In the genomic region with DNA sequence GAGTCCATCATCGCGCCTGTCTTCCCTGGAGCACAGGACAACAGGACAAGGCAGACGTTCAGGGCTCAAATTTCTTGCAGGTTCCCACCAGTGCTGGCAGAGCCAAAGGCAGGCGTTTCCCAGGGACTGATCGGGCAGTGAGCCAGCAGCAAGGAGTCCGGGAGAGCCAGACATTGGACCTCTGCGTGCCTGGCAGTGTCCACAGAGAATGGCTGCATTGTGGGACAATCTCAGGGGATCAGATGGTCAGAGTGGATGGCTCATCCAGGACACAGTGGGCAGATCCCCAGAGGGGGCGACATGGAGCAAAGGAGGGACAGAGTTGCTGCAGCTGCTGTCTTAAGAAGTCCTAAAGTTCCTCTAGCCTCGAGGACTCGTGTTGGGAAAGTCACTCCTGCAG, we compare ENCODE assay signal across 8 cellular contexts. TPM values are rescaled to one million over a fixed set of nuclear protein-coding genes. Genes with fewer than 3 reads are reported as not detected.
A peak's percentile ranks its signal among the peaks of the same experiment; 100 is the strongest.
DNase-seq lines count a peak whose midpoint lies in the region; ATAC-seq and TF ChIP-seq lines count a peak whose summit lies in the region.

No MANE protein-coding gene starts in this region.

- POLR2A ChIA-PET in AG04449 (lab: Yijun Ruan, JAX) = no interaction called here

- peak overlapping the region; percentile 95 for H3K27ac ChIP-seq in suprapubic skin

- no peak for TF ChIP-seq EP300 in suprapubic skin (IDR thresholded peaks at IDR 0.05)

- intact Hi-C loops in left colon (cut with DNase I, micrococcal nuclease) = no loop called here

- H3K4me1 ChIP-seq in suprapubic skin = peaks cover 60% of the 10 kb centered on the region

- CTCF ChIA-PET in AG04449 (lab: Yijun Ruan, JAX) = interaction anchor here (0.7 to 1.6 kb wide), 4 partner anchors 11 to 109 kb away, joined by 3 to 6 read pairs (median 4); no protein-coding TSS in a partner anchor

- H3K4me3 ChIP-seq in AG04449 (ENCODE audit: low read depth, low read length) (no peak overlapping the region), suprapubic skin (no peak overlapping the region)

- ATAC-seq in left colon = peak; percentile 2
- ATAC-seq in GM21717 (IDR thresholded peaks at IDR 0.05; ENCODE audit: unreplicated experiment) = no peak
- no peak for ATAC-seq in GM21526 (IDR thresholded peaks at IDR 0.05; ENCODE audit: low FRiP score, unreplicated experiment)

- DNase-seq in AG04449 (ENCODE audit: low read depth, low spot score) = no peak
- DNase-seq in G401 (ENCODE audit: low spot score) = peak; percentile 47
- peak; percentile 58 for DNase-seq in OCI-M1 (lab: John Stamatoyannopoulos, UW)
- peak; percentile 13 for DNase-seq in central memory CD4-positive, alpha-beta T cell
- DNase-seq in left colon = peak; percentile 76 to 78
- DNase-seq in suprapubic skin (ENCODE audit: low spot score in 2 of 2) = no peak

- peaks cover 44% of the 10 kb centered on the region for H3K36me3 ChIP-seq in suprapubic skin

- no peaks in the 10 kb centered on the region for H3K9me3 ChIP-seq in suprapubic skin

- TF ChIP-seq POLR2A in suprapubic skin (IDR thresholded peaks at IDR 0.05) = no peak

- in situ Hi-C loops in G401 (cut with HindIII; ENCODE audit: low sequenced_read_pairs) = no loop called here

- no peaks in the 10 kb centered on the region for H3K27me3 ChIP-seq in suprapubic skin

- TF ChIP-seq CTCF in AG04449 (IDR thresholded peaks at IDR 0.05; ENCODE audit: insufficient read depth, low read length, missing control alignments) (peak; percentile 65), suprapubic skin (IDR thresholded peaks at IDR 0.05) (peak; percentile 7 to 47)

- WGBS in suprapubic skin = 47% methylated on average over 10 of the region's 10 CpGs

RNA-seq across cellular contexts. Expression of gene TMEM63A, which starts 4.6 kb away (rescaled TPM):
- 1.8 and 2.2 TPM in 2 replicates for total RNA-seq in G401 (2014; rRNA removed; shearing (Covaris generic))
- 100 to 1,000 TPM; 108 to 196 TPM for total RNA-seq in left colon
- 100 to 1,000 TPM in 1 of 4 donors, 10 to 100 TPM in 3; 32.6 to 162 (median 48.9) TPM for total RNA-seq in suprapubic skin

RNA-seq across cellular contexts. Expression of gene LEFTY1, which starts 11.4 kb away (rescaled TPM):
- total RNA-seq in G401 (2014; rRNA removed; shearing (Covaris generic)) = not detected in 2 replicates
- 100 to 1,000 TPM; 106 to 385 TPM for total RNA-seq in left colon
- total RNA-seq in suprapubic skin = not detected

RNA-seq across cellular contexts. Expression of gene PYCR2, which starts 46.5 kb away (rescaled TPM):
- 87.3 and 125 TPM in 2 replicates for total RNA-seq in G401 (2014; rRNA removed; shearing (Covaris generic))
- total RNA-seq in left colon = 10 to 100 TPM; 34.8 to 42.3 TPM
- 10 to 100 TPM; 28.8 to 53.8 (median 43.3) TPM for total RNA-seq in suprapubic skin

Comparison
In these comparisons a context has a peak if more than half of its experiments do, and no peak if none do; other contexts are left out.
1. DNase-seq: peak in G401 (single experiment), OCI-M1 (single experiment), central memory CD4-positive, alpha-beta T cell (single experiment) and left colon (2 of 2); none in AG04449 (single experiment) and suprapubic skin (0 of 2).
2. RNA of gene TMEM63A, which starts 4.6 kb away (total RNA-seq): 108 to 196 TPM in left colon and 32.6 to 162 TPM in suprapubic skin; 1.8 to 2.2 TPM in G401; every median in the first group is over 10 times any median in the second.
3. RNA of gene LEFTY1, which starts 11.4 kb away (total RNA-seq): 106 to 385 TPM in left colon; not detected in G401 and not detected in suprapubic skin; every median in the first group is over 10 times any median in the second.